Comparison of ENCODE assay signal across 17 cellular contexts in genomic region chr2:196252408-196253114, GRCh38.
A peak's percentile ranks its signal among the peaks of the same experiment; 100 is the strongest.
DNase-seq lines count a peak whose midpoint lies in the region; ATAC-seq and TF ChIP-seq lines count a peak whose summit lies in the region.
"Had no signal": no experiment of that assay in that cellular context is flagged by ENCODE, and none has a peak within 500 bp of the region (broad histone marks: within the 10 kb centered on the region; RNA-seq: fewer than 3 reads in every experiment).

No MANE protein-coding gene starts in this region.

- intact Hi-C loops in testis (cut with DNase I; ENCODE audit: low total_unique reads), result no loop called here

- no peaks in the 10 kb centered on the region for H3K27me3 ChIP-seq in testis
- H3K27me3 ChIP-seq: ovary had no signal

- TF ChIP-seq CTCF in epithelial cell of esophagus (IDR thresholded peaks at IDR 0.05; ENCODE audit: insufficient read depth, low read depth, low read length, missing control alignments) (no peak), testis (IDR thresholded peaks at IDR 0.05) (no peak)

- no peak for DNase-seq in activated T-cell treated with anti-CD3 and anti-CD28 coated beads, Interleukin-2, amount 50 U/mL, for 72 hours
- no peak for DNase-seq in activated T-cell treated with anti-CD3 and anti-CD28 coated beads, Interleukin-2, amount 50 U/mL, for 48 hours
- DNase-seq in epithelial cell of esophagus (ENCODE audit: low read depth) (peak; percentile 64), inferior parietal cortex (ENCODE audit: extremely low spot score) (no peak), testis (no peak)
- no peak for DNase-seq in stimulated activated naive B cell treated with anti-CD40 and anti-IgM and Interleukin-4, amounts not matched to agents 10 μg/mL and 1 μg/mL and 100 μg/mL, for 72 hours
- DNase-seq in stimulated activated CD4-positive, alpha-beta T cell treated with anti-CD3 and anti-CD28 coated beads, Interleukin-2, amount 100 ng/mL, for 48 hours, result no peak
- DNase-seq: activated CD8-positive, alpha-beta memory T cell treated with anti-CD3 and anti-CD28 coated beads, Interleukin-2, amount 50 U/mL, for 4 hours; AML-193; DMS79; H7; NCI-H1092; NCI-H446; ovary; PC-3 had no signal

- H3K36me3 ChIP-seq in testis (ENCODE audit: low read depth, missing control alignments), result no peaks in the 10 kb centered on the region
- H3K36me3 ChIP-seq: ovary had no signal

- H3K27me3 Mint-ChIP-seq in activated T-cell treated with anti-CD3 and anti-CD28 coated beads, Interleukin-2, amount 50 U/mL, for 72 hours (ENCODE audit: low read depth), result no peaks in the 10 kb centered on the region
- H3K27me3 Mint-ChIP-seq in stimulated activated naive B cell treated with anti-CD40 and anti-IgM and Interleukin-4, amounts not matched to agents 10 μg/mL and 1 μg/mL and 100 μg/mL, for 72 hours, result no peaks in the 10 kb centered on the region

- H3K36me3 Mint-ChIP-seq in activated T-cell treated with anti-CD3 and anti-CD28 coated beads, Interleukin-2, amount 50 U/mL, for 72 hours (ENCODE audit: insufficient read depth in 2 of 2), result peaks cover 12 to 13% of the 10 kb centered on the region in 2 donors
- peaks cover 4 to 5% of the 10 kb centered on the region in 2 donors for H3K36me3 Mint-ChIP-seq in stimulated activated naive B cell treated with anti-CD40 and anti-IgM and Interleukin-4, amounts not matched to agents 10 μg/mL and 1 μg/mL and 100 μg/mL, for 72 hours

- peaks cover 86% of the 10 kb centered on the region for H3K4me1 Mint-ChIP-seq in activated T-cell treated with anti-CD3 and anti-CD28 coated beads, Interleukin-2, amount 50 U/mL, for 72 hours (ENCODE audit: low read depth)
- peaks cover 51 to 84% of the 10 kb centered on the region in 2 donors for H3K4me1 Mint-ChIP-seq in stimulated activated naive B cell treated with anti-CD40 and anti-IgM and Interleukin-4, amounts not matched to agents 10 μg/mL and 1 μg/mL and 100 μg/mL, for 72 hours

- H3K27ac Mint-ChIP-seq in activated T-cell treated with anti-CD3 and anti-CD28 coated beads, Interleukin-2, amount 50 U/mL, for 72 hours, result peak overlapping the region; percentile 94
- H3K27ac Mint-ChIP-seq in stimulated activated naive B cell treated with anti-CD40 and anti-IgM and Interleukin-4, amounts not matched to agents 10 μg/mL and 1 μg/mL and 100 μg/mL, for 72 hours, result peak overlapping the region; percentile 53

- no peak overlapping the region for H3K27ac ChIP-seq in testis
- H3K27ac ChIP-seq: ovary had no signal

- 100% methylated on average over 1 of the region's 1 CpG for WGBS in testis, 2 donors

- no peaks in the 10 kb centered on the region for H3K4me1 ChIP-seq in testis

- H3K9me3 Mint-ChIP-seq in activated T-cell treated with anti-CD3 and anti-CD28 coated beads, Interleukin-2, amount 50 U/mL, for 72 hours, result peaks cover 12 to 15% of the 10 kb centered on the region in 2 donors
- peaks cover 0 to 8% of the 10 kb centered on the region in 2 donors for H3K9me3 Mint-ChIP-seq in stimulated activated naive B cell treated with anti-CD40 and anti-IgM and Interleukin-4, amounts not matched to agents 10 μg/mL and 1 μg/mL and 100 μg/mL, for 72 hours

- H3K4me3 Mint-ChIP-seq in activated T-cell treated with anti-CD3 and anti-CD28 coated beads, Interleukin-2, amount 50 U/mL, for 72 hours, result peak overlapping the region; percentile 51 to 72
- no peak overlapping the region for H3K4me3 Mint-ChIP-seq in stimulated activated naive B cell treated with anti-CD40 and anti-IgM and Interleukin-4, amounts not matched to agents 10 μg/mL and 1 μg/mL and 100 μg/mL, for 72 hours

- ATAC-seq in activated T-cell treated with anti-CD3 and anti-CD28 coated beads, Interleukin-2, amount 50 U/mL, for 72 hours (replicated peaks in 1 of 2), result peak; percentile 83 to 85
- ATAC-seq in HG02870 (IDR thresholded peaks at IDR 0.05; ENCODE audit: unreplicated experiment), result peak; percentile 33
- no peak for ATAC-seq in stimulated activated naive B cell treated with anti-CD40 and anti-IgM and Interleukin-4, amounts not matched to agents 10 μg/mL and 1 μg/mL and 100 μg/mL, for 72 hours (replicated peaks)
- ATAC-seq: PC-3 had no signal

- no peaks in the 10 kb centered on the region for H3K9me3 ChIP-seq in testis
- H3K9me3 ChIP-seq: ovary had no signal

- TF ChIP-seq POLR2A in testis (IDR thresholded peaks at IDR 0.05), result no peak

- H3K4me3 ChIP-seq in epithelial cell of esophagus (ENCODE audit: low read length) (no peak overlapping the region), testis (no peak overlapping the region)
- H3K4me3 ChIP-seq: lung, ovary had no signal

Comparison
In these comparisons a context has a peak if more than half of its experiments do, and no peak if none do; other contexts are left out.
1. ATAC-seq: peak in activated T-cell treated with anti-CD3 and anti-CD28 coated beads, Interleukin-2, amount 50 U/mL, for 72 hours (2 of 2) and HG02870 (single experiment); none in stimulated activated naive B cell treated with anti-CD40 and anti-IgM and Interleukin-4, amounts not matched to agents 10 μg/mL and 1 μg/mL and 100 μg/mL, for 72 hours (0 of 2).
2. H3K4me3 Mint-ChIP-seq: peak in activated T-cell treated with anti-CD3 and anti-CD28 coated beads, Interleukin-2, amount 50 U/mL, for 72 hours (2 of 2); none in stimulated activated naive B cell treated with anti-CD40 and anti-IgM and Interleukin-4, amounts not matched to agents 10 μg/mL and 1 μg/mL and 100 μg/mL, for 72 hours (0 of 2).